ENCODE assay signal across 17 cellular contexts in genomic region chr6:166580076-166581050, GRCh38.
"Had no signal": no experiment of that assay in that cellular context is flagged by ENCODE, and none has a peak within 500 bp of the region (broad histone marks: within the 10 kb centered on the region; RNA-seq: fewer than 3 reads in every experiment).

No MANE protein-coding gene starts in this region.

- H3K9me3 ChIP-seq: neutrophil had no signal

- H3K27me3 Mint-ChIP-seq: activated CD4-positive, alpha-beta T cell treated with anti-CD3 and anti-CD28 coated beads for 36 hours; activated T-helper 17 cell treated with anti-CD3 and anti-CD28 coated beads, Interleukin-2, amount 50 U/mL, for 72 hours; dendritic cell treated with granulocyte-macrophage colony-stimulating factor and Interleukin-4, amounts not matched to agents 40 ng/mL and 50 ng/mL, for 4 days; naive thymus-derived CD8-positive, alpha-beta T cell; stimulated activated naive B cell treated with anti-CD40 and anti-IgM and Interleukin-4, amounts not matched to agents 10 μg/mL and 1 μg/mL and 100 μg/mL, for 72 hours; T-cell had no signal

- H3K36me3 Mint-ChIP-seq: activated naive CD8-positive, alpha-beta T cell treated with anti-CD3 and anti-CD28 coated beads, Interleukin-2, amount 10 ng/mL, durations not matched to agents 7 days and 5 days had no signal

- H3K27ac Mint-ChIP-seq: activated CD4-positive, alpha-beta T cell treated with anti-CD3 and anti-CD28 coated beads for 36 hours; activated naive CD8-positive, alpha-beta T cell treated with anti-CD3 and anti-CD28 coated beads, Interleukin-2, amount 10 ng/mL, durations not matched to agents 7 days and 5 days; activated T-helper 17 cell treated with anti-CD3 and anti-CD28 coated beads, Interleukin-2, amount 50 U/mL, for 72 hours; immature natural killer cell; naive thymus-derived CD8-positive, alpha-beta T cell; stimulated activated naive B cell treated with anti-CD40 and anti-IgM and Interleukin-4, amounts not matched to agents 10 μg/mL and 1 μg/mL and 100 μg/mL, for 72 hours; T-cell; WTC11 had no signal

- H3K27ac ChIP-seq: esophagus squamous epithelium, neutrophil, parathyroid adenoma had no signal

- DNase-seq: activated CD4-positive, alpha-beta T cell treated with anti-CD3 and anti-CD28 coated beads for 36 hours; activated CD4-positive, alpha-beta T cell treated with anti-CD3 and anti-CD28 coated beads, Interleukin-2, amount 50 U/mL, for 48 hours; activated naive CD4-positive, alpha-beta T cell; activated naive CD8-positive, alpha-beta T cell treated with anti-CD3 and anti-CD28 coated beads, Interleukin-2, amount 10 ng/mL, durations not matched to agents 7 days and 5 days; anterior cingulate cortex; effector CD8-positive, alpha-beta T cell; esophagus squamous epithelium; immature natural killer cell; left ventricle myocardium superior; naive thymus-derived CD8-positive, alpha-beta T cell; stimulated activated naive B cell treated with anti-CD40 and anti-IgM and Interleukin-4, amounts not matched to agents 10 μg/mL and 1 μg/mL and 100 μg/mL, for 72 hours; T-cell had no signal

- H3K4me3 Mint-ChIP-seq: activated CD4-positive, alpha-beta T cell treated with anti-CD3 and anti-CD28 coated beads for 36 hours; activated naive CD8-positive, alpha-beta T cell treated with anti-CD3 and anti-CD28 coated beads, Interleukin-2, amount 10 ng/mL, durations not matched to agents 7 days and 5 days; activated T-helper 17 cell treated with anti-CD3 and anti-CD28 coated beads, Interleukin-2, amount 50 U/mL, for 72 hours; dendritic cell treated with granulocyte-macrophage colony-stimulating factor and Interleukin-4, amounts not matched to agents 40 ng/mL and 50 ng/mL, for 4 days; immature natural killer cell; naive thymus-derived CD8-positive, alpha-beta T cell; stimulated activated naive B cell treated with anti-CD40 and anti-IgM and Interleukin-4, amounts not matched to agents 10 μg/mL and 1 μg/mL and 100 μg/mL, for 72 hours; T-cell; WTC11 had no signal

- H3K9ac ChIP-seq: parathyroid adenoma had no signal

- ATAC-seq: activated CD4-positive, alpha-beta T cell treated with anti-CD3 and anti-CD28 coated beads for 36 hours; activated T-helper 17 cell treated with anti-CD3 and anti-CD28 coated beads, Interleukin-2, amount 50 U/mL, for 72 hours; left ventricle myocardium superior; naive thymus-derived CD8-positive, alpha-beta T cell; stimulated activated naive B cell treated with anti-CD40 and anti-IgM and Interleukin-4, amounts not matched to agents 10 μg/mL and 1 μg/mL and 100 μg/mL, for 72 hours; T-cell; WTC11 had no signal

- H3K36me3 ChIP-seq: neutrophil had no signal

- H2AFZ ChIP-seq: parathyroid adenoma had no signal

- H3K4me1 Mint-ChIP-seq: activated CD4-positive, alpha-beta T cell treated with anti-CD3 and anti-CD28 coated beads for 36 hours; activated naive CD8-positive, alpha-beta T cell treated with anti-CD3 and anti-CD28 coated beads, Interleukin-2, amount 10 ng/mL, durations not matched to agents 7 days and 5 days; activated T-helper 17 cell treated with anti-CD3 and anti-CD28 coated beads, Interleukin-2, amount 50 U/mL, for 72 hours; naive thymus-derived CD8-positive, alpha-beta T cell; T-cell had no signal

- H3K4me3 ChIP-seq: esophagus squamous epithelium had no signal

- H3K27me3 ChIP-seq: esophagus squamous epithelium, neutrophil had no signal

- H3K9me3 Mint-ChIP-seq: activated T-helper 17 cell treated with anti-CD3 and anti-CD28 coated beads, Interleukin-2, amount 50 U/mL, for 72 hours had no signal
